31 cellular contexts compared by ENCODE assay signal in the genomic region with DNA sequence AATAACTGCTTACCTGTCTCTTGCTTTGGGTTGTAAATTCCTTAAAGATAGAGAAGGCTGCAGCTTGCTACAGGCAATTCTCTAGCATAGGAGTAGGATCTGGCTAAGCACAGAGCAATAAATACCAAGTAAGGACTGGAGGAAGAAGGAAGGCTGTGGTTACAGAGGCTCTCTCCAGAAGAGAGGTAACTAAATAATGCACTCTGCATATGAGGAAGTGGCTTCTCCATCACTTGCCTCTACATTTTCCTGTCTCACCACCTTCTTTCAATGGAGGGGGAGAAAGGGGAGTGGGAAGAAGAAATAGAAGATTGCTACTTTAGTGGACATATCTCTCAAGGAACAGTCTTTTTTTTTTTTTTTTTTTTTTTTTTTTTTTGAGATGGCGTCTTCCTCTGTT.
DNase-seq lines count a peak whose midpoint lies in the region; ATAC-seq and TF ChIP-seq lines count a peak whose summit lies in the region.
"Had no signal": no experiment of that assay in that cellular context is flagged by ENCODE, and none has a peak within 500 bp of the region (broad histone marks: within the 10 kb centered on the region; RNA-seq: fewer than 3 reads in every experiment).

No MANE protein-coding gene starts in this region.

- H4K20me1 ChIP-seq in PC-3 (ENCODE audit: low read length): no peaks in the 10 kb centered on the region

- H3F3A ChIP-seq in PC-3 (ENCODE audit: low read length, unreplicated experiment): no peaks in the 10 kb centered on the region

- H3K9me3 ChIP-seq in neutrophil (no peaks in the 10 kb centered on the region), PC-3 (ENCODE audit: low read length) (no peaks in the 10 kb centered on the region)
- H3K9me3 ChIP-seq: breast epithelium, esophagus squamous epithelium, heart left ventricle, SK-N-SH, suprapubic skin had no signal

- no peaks in the 10 kb centered on the region for H3K9me3 Mint-ChIP-seq in T-helper 2 cell treated with Interferon-gamma antibody and Interleukin-4, amounts not matched to agents 5 μg/mL and 100 μg/mL, for 36 hours
- H3K9me3 Mint-ChIP-seq: CD4-positive, alpha-beta T cell; neural progenitor cell had no signal

- peaks cover 79% of the 10 kb centered on the region for H3K36me3 Mint-ChIP-seq in T-helper 2 cell treated with Interferon-gamma antibody and Interleukin-4, amounts not matched to agents 5 μg/mL and 100 μg/mL, for 36 hours (ENCODE audit: low read depth)

- intact Hi-C loops in PC-3 (cut with micrococcal nuclease): no loop called here

- no peak for ATAC-seq in PC-3
- ATAC-seq: foreskin keratinocyte, heart left ventricle had no signal

- H3K4me1 ChIP-seq in neutrophil (ENCODE audit: control insufficient read depth in 1 of 2, insufficient read depth in 1 of 2, low read depth in 1 of 2, low read length in 1 of 2): peaks cover 10% of the 10 kb centered on the region in 2 experiments
- H3K4me1 ChIP-seq in PC-3 (ENCODE audit: insufficient read depth, low read length): no peaks in the 10 kb centered on the region
- H3K4me1 ChIP-seq: breast epithelium, heart left ventricle, neural progenitor cell, parathyroid adenoma, suprapubic skin had no signal

- H3K4me3 ChIP-seq in neutrophil (ENCODE audit: low read depth in 1 of 2, low read length in 1 of 2): no peak overlapping the region
- no peak overlapping the region for H3K4me3 ChIP-seq in PC-3 (ENCODE audit: low read length)
- H3K4me3 ChIP-seq: breast epithelium, dorsolateral prefrontal cortex, esophagus squamous epithelium, heart left ventricle, neural progenitor cell, suprapubic skin had no signal

- H3K27ac Mint-ChIP-seq in T-helper 2 cell treated with Interferon-gamma antibody and Interleukin-4, amounts not matched to agents 5 μg/mL and 100 μg/mL, for 36 hours: peak overlapping the region; percentile 65
- H3K27ac Mint-ChIP-seq: CD4-positive, alpha-beta T cell; neural progenitor cell had no signal

- no peak for DNase-seq in T-helper 2 cell treated with Interferon-gamma antibody and Interleukin-4, amounts not matched to agents 5 μg/mL and 100 μg/mL, for 36 hours (ENCODE audit: low spot score)
- DNase-seq in T-helper 2 cell (no peak), KG1 (lab: John Stamatoyannopoulos, UW) (peak; percentile 8), SKM-1 (lab: John Stamatoyannopoulos, UW; ENCODE audit: unreplicated experiment) (peak; percentile 80), PC-3 (no peak), NCI-H1436 treated with DMSO at 0.1 percent for 48 hours (lab: John Stamatoyannopoulos, UW) (no peak)
- DNase-seq in activated naive CD4-positive, alpha-beta T cell treated with Interleukin-2 at 50 U/mL for 16 hours: no peak
- DNase-seq: activated CD4-positive, alpha-beta T cell treated with anti-CD3 and anti-CD28 coated beads for 48 hours; activated CD8-positive, alpha-beta memory T cell treated with anti-CD3 and anti-CD28 coated beads, Interleukin-2, amount 50 U/mL, for 4 hours; activated naive CD4-positive, alpha-beta T cell treated with anti-CD3 and anti-CD28 coated beads, Interleukin-2, amount 50 U/mL, for 16 hours; CD4-positive, alpha-beta T cell; DND-41; dorsolateral prefrontal cortex; esophagus squamous epithelium; foreskin keratinocyte; heart left ventricle; Karpas-422; NCI-H1092 treated with DMSO at 0.1 percent for 48 hours; NCI-H187; NCI-H446 treated with DMSO at 0.1 percent for 48 hours; NCI-H774; SK-N-SH; small intestine; stimulated activated naive CD4-positive, alpha-beta T cell treated with Interleukin-2 at 50 U/mL for 16 hours; T-helper 9 cell; WERI-Rb-1 had no signal

- POLR2A ChIA-PET in PC-3 (lab: Charles Lee; ENCODE audit: unreplicated experiment): no interaction called here

- no peak overlapping the region for H3K9ac ChIP-seq in PC-3 (ENCODE audit: low read length)
- H3K9ac ChIP-seq: neural progenitor cell, parathyroid adenoma, SK-N-SH had no signal

- no TSS peak for BruUV-seq in PC-3 (replicated peaks; lab: Mats Ljungman, UMichigan)

- H3K79me2 ChIP-seq in PC-3 (ENCODE audit: low read length): no peaks in the 10 kb centered on the region
- H3K79me2 ChIP-seq: parathyroid adenoma had no signal

- no peaks in the 10 kb centered on the region for H3K27me3 Mint-ChIP-seq in T-helper 2 cell treated with Interferon-gamma antibody and Interleukin-4, amounts not matched to agents 5 μg/mL and 100 μg/mL, for 36 hours (ENCODE audit: low read depth)
- H3K27me3 Mint-ChIP-seq: CD4-positive, alpha-beta T cell had no signal

- H3K9me2 ChIP-seq in PC-3 (replicated peaks; ENCODE audit: low read length): no peaks in the 10 kb centered on the region
- H3K9me2 ChIP-seq: SK-N-SH had no signal

- H3K4me1 Mint-ChIP-seq in T-helper 2 cell treated with Interferon-gamma antibody and Interleukin-4, amounts not matched to agents 5 μg/mL and 100 μg/mL, for 36 hours (ENCODE audit: low read depth): peaks cover 9% of the 10 kb centered on the region
- H3K4me1 Mint-ChIP-seq: neural progenitor cell had no signal

- CTCF ChIA-PET in PC-3 (lab: Charles Lee): no interaction called here

- H3K27me3 ChIP-seq in neutrophil (no peaks in the 10 kb centered on the region), PC-3 (ENCODE audit: low read length) (no peaks in the 10 kb centered on the region)
- H3K27me3 ChIP-seq: breast epithelium, dorsolateral prefrontal cortex, esophagus squamous epithelium, foreskin keratinocyte, heart left ventricle, neural progenitor cell, suprapubic skin had no signal

- H3K27ac ChIP-seq in neutrophil: peak overlapping the region; percentile 49
- no peak overlapping the region for H3K27ac ChIP-seq in PC-3 (ENCODE audit: low read length)
- H3K27ac ChIP-seq: breast epithelium, dorsolateral prefrontal cortex, esophagus squamous epithelium, foreskin keratinocyte, neural progenitor cell, parathyroid adenoma, suprapubic skin, WERI-Rb-1 had no signal

- TF ChIP-seq CTCF in neutrophil (IDR thresholded peaks at IDR 0.05): no peak
- no peak for TF ChIP-seq CTCF in PC-3 (conservative IDR thresholded peaks at IDR 0.05; ENCODE audit: low read depth, low read length)

- H3K4me3 Mint-ChIP-seq in T-helper 2 cell treated with Interferon-gamma antibody and Interleukin-4, amounts not matched to agents 5 μg/mL and 100 μg/mL, for 36 hours: no peak overlapping the region
- H3K4me3 Mint-ChIP-seq: CD4-positive, alpha-beta T cell; neural progenitor cell had no signal

- H2AFZ ChIP-seq in PC-3 (ENCODE audit: low read length): no peak overlapping the region
- H2AFZ ChIP-seq: neural progenitor cell, parathyroid adenoma had no signal

- H3K4me2 ChIP-seq in PC-3 (ENCODE audit: low read length): no peak overlapping the region
- H3K4me2 ChIP-seq: neural progenitor cell, SK-N-SH had no signal

- H3K36me3 ChIP-seq in neutrophil (peaks cover 73% of the 10 kb centered on the region), PC-3 (ENCODE audit: low read depth, low read length) (peaks cover 27% of the 10 kb centered on the region; the same call in 1 of the 2 replicates)
- H3K36me3 ChIP-seq: breast epithelium, neural progenitor cell had no signal

Comparison
In these comparisons a context has a peak if more than half of its experiments do, and no peak if none do; other contexts are left out.
1. DNase-seq: peak in KG1 (single experiment) and SKM-1 (single experiment); none in T-helper 2 cell treated with Interferon-gamma antibody and Interleukin-4, amounts not matched to agents 5 μg/mL and 100 μg/mL, for 36 hours (single experiment), T-helper 2 cell (0 of 5), activated naive CD4-positive, alpha-beta T cell treated with Interleukin-2 at 50 U/mL for 16 hours (single experiment), PC-3 (single experiment) and NCI-H1436 treated with DMSO at 0.1 percent for 48 hours (single experiment).